ENCODE assay signal across 1 cellular context in the genomic region with DNA sequence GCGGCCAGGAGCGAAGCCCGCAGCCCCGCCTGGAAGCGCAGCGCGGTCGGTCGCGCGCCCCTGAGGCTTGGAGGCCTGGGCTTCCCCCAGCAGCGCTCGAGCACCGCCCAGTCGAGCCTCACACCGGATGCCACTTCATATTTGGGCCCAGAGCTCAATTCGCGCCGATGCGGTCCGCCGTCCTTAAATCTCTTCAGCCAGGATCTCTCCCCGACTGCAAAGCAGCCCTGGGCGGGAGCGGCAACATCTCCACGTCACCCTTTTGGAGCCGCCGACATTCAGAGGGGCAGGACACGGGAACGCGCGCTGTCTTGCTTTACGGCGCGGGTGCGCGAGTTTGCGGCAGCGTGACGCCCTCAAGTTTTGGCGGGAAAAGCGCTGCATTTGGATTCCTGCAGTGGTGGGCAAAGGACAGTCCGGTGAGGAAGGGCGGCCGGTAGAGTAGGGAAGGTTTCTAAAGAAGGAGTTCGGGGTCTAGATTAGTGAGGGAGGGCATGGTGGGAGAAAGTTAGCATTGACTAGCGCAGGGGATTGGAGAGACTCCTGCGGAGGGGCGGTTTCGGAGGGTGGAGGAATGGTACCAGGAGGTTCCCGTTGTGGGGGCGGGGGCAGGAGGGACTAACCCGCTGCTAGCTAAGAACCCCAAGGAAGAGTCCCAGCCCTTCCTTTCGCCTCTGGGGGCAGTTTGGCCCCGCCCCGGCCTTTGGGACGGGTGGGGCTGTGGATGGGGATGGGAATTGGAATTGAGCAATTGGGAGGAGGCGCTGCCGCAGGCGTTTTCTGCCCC.
TF ChIP-seq lines count a peak whose summit lies in the region.

No MANE protein-coding gene starts in this region.

TF ChIP-seq in HEK293, 187 proteins besides CTCF, POLR2A, EP300 and RAD21 (continued from another document and continues in another):
- TF ChIP-seq, protein P1, sequence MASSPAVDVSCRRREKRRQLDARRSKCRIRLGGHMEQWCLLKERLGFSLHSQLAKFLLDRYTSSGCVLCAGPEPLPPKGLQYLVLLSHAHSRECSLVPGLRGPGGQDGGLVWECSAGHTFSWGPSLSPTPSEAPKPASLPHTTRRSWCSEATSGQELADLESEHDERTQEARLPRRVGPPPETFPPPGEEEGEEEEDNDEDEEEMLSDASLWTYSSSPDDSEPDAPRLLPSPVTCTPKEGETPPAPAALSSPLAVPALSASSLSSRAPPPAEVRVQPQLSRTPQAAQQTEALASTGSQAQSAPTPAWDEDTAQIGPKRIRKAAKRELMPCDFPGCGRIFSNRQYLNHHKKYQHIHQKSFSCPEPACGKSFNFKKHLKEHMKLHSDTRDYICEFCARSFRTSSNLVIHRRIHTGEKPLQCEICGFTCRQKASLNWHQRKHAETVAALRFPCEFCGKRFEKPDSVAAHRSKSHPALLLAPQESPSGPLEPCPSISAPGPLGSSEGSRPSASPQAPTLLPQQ (tag by site-specific recombination; IDR thresholded peaks at IDR 0.05), result peak; percentile 72
- TF ChIP-seq, protein P2, sequence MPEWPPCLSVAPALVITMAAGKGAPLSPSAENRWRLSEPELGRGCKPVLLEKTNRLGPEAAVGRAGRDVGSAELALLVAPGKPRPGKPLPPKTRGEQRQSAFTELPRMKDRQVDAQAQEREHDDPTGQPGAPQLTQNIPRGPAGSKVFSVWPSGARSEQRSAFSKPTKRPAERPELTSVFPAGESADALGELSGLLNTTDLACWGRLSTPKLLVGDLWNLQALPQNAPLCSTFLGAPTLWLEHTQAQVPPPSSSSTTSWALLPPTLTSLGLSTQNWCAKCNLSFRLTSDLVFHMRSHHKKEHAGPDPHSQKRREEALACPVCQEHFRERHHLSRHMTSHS (tag by site-specific recombination; IDR thresholded peaks at IDR 0.05), result no peak
- TF ChIP-seq ZIC2 (tag by site-specific recombination; IDR thresholded peaks at IDR 0.05), result peak; percentile 69
- TF ChIP-seq, protein P3, sequence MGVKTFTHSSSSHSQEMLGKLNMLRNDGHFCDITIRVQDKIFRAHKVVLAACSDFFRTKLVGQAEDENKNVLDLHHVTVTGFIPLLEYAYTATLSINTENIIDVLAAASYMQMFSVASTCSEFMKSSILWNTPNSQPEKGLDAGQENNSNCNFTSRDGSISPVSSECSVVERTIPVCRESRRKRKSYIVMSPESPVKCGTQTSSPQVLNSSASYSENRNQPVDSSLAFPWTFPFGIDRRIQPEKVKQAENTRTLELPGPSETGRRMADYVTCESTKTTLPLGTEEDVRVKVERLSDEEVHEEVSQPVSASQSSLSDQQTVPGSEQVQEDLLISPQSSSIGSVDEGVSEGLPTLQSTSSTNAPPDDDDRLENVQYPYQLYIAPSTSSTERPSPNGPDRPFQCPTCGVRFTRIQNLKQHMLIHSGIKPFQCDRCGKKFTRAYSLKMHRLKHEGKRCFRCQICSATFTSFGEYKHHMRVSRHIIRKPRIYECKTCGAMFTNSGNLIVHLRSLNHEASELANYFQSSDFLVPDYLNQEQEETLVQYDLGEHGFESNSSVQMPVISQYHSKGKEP (tag by site-specific recombination; IDR thresholded peaks at IDR 0.05), result peak; percentile 72
- TF ChIP-seq, protein P4, sequence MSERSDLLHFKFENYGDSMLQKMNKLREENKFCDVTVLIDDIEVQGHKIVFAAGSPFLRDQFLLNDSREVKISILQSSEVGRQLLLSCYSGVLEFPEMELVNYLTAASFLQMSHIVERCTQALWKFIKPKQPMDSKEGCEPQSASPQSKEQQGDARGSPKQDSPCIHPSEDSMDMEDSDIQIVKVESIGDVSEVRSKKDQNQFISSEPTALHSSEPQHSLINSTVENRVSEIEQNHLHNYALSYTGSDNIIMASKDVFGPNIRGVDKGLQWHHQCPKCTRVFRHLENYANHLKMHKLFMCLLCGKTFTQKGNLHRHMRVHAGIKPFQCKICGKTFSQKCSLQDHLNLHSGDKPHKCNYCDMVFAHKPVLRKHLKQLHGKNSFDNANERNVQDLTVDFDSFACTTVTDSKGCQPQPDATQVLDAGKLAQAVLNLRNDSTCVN (tag by site-specific recombination; optimal IDR thresholded peaks at IDR 0.05), result peak; percentile 100
- TF ChIP-seq ZNF169 (tag by site-specific recombination; IDR thresholded peaks at IDR 0.05), result no peak
- TF ChIP-seq, protein P5, sequence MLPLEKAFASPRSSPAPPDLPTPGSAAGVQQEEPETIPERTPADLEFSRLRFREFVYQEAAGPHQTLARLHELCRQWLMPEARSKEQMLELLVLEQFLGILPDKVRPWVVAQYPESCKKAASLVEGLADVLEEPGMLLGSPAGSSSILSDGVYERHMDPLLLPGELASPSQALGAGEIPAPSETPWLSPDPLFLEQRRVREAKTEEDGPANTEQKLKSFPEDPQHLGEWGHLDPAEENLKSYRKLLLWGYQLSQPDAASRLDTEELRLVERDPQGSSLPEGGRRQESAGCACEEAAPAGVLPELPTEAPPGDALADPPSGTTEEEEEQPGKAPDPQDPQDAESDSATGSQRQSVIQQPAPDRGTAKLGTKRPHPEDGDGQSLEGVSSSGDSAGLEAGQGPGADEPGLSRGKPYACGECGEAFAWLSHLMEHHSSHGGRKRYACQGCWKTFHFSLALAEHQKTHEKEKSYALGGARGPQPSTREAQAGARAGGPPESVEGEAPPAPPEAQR (tag by site-specific recombination; IDR thresholded peaks at IDR 0.05), result no peak
- TF ChIP-seq ZFHX2 (tag by site-specific recombination; conservative IDR thresholded peaks at IDR 0.05), result peak; percentile 86
- peak; percentile 53 for TF ChIP-seq ZNF146 (tag by site-specific recombination; IDR thresholded peaks at IDR 0.05)
- peak; percentile 60 for TF ChIP-seq ZBTB21 (tag by site-specific recombination; IDR thresholded peaks at IDR 0.05)
- TF ChIP-seq, protein P6, sequence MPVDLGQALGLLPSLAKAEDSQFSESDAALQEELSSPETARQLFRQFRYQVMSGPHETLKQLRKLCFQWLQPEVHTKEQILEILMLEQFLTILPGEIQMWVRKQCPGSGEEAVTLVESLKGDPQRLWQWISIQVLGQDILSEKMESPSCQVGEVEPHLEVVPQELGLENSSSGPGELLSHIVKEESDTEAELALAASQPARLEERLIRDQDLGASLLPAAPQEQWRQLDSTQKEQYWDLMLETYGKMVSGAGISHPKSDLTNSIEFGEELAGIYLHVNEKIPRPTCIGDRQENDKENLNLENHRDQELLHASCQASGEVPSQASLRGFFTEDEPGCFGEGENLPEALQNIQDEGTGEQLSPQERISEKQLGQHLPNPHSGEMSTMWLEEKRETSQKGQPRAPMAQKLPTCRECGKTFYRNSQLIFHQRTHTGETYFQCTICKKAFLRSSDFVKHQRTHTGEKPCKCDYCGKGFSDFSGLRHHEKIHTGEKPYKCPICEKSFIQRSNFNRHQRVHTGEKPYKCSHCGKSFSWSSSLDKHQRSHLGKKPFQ (tag by site-specific recombination; IDR thresholded peaks at IDR 0.05), result peak; percentile 63
- peak; percentile 93 for TF ChIP-seq ZNF2 (tag by site-specific recombination; IDR thresholded peaks at IDR 0.05)
- no peak for TF ChIP-seq ZNF521 (tag by site-specific recombination; IDR thresholded peaks at IDR 0.05)
- TF ChIP-seq ZNF112 (tag by site-specific recombination; IDR thresholded peaks at IDR 0.05), result no peak
- TF ChIP-seq, protein P7, sequence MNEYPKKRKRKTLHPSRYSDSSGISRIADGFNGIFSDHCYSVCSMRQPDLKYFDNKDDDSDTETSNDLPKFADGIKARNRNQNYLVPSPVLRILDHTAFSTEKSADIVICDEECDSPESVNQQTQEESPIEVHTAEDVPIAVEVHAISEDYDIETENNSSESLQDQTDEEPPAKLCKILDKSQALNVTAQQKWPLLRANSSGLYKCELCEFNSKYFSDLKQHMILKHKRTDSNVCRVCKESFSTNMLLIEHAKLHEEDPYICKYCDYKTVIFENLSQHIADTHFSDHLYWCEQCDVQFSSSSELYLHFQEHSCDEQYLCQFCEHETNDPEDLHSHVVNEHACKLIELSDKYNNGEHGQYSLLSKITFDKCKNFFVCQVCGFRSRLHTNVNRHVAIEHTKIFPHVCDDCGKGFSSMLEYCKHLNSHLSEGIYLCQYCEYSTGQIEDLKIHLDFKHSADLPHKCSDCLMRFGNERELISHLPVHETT (tag by site-specific recombination; IDR thresholded peaks at IDR 0.05), result peak; percentile 96
- peak; percentile 95 for TF ChIP-seq ZBTB17 (tag by site-specific recombination; IDR thresholded peaks at IDR 0.05)
- peak; percentile 93 for TF ChIP-seq ZNF501 (tag by site-specific recombination; IDR thresholded peaks at IDR 0.05)
- 0 out of 2 replicates have a peak, but pooled peaks have one; percentile 47 for TF ChIP-seq ZNF701 (tag by site-specific recombination; IDR thresholded peaks at IDR 0.05)
- no peak for TF ChIP-seq ZNF791 (tag by site-specific recombination; IDR thresholded peaks at IDR 0.05)
- TF ChIP-seq, protein P8, sequence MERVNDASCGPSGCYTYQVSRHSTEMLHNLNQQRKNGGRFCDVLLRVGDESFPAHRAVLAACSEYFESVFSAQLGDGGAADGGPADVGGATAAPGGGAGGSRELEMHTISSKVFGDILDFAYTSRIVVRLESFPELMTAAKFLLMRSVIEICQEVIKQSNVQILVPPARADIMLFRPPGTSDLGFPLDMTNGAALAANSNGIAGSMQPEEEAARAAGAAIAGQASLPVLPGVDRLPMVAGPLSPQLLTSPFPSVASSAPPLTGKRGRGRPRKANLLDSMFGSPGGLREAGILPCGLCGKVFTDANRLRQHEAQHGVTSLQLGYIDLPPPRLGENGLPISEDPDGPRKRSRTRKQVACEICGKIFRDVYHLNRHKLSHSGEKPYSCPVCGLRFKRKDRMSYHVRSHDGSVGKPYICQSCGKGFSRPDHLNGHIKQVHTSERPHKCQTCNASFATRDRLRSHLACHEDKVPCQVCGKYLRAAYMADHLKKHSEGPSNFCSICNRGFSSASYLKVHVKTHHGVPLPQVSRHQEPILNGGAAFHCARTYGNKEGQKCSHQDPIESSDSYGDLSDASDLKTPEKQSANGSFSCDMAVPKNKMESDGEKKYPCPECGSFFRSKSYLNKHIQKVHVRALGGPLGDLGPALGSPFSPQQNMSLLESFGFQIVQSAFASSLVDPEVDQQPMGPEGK (tag by site-specific recombination; IDR thresholded peaks at IDR 0.05), result peak; percentile 77
- TF ChIP-seq ZNF155 (tag by site-specific recombination; IDR thresholded peaks at IDR 0.05), result no peak
- TF ChIP-seq, protein P9, sequence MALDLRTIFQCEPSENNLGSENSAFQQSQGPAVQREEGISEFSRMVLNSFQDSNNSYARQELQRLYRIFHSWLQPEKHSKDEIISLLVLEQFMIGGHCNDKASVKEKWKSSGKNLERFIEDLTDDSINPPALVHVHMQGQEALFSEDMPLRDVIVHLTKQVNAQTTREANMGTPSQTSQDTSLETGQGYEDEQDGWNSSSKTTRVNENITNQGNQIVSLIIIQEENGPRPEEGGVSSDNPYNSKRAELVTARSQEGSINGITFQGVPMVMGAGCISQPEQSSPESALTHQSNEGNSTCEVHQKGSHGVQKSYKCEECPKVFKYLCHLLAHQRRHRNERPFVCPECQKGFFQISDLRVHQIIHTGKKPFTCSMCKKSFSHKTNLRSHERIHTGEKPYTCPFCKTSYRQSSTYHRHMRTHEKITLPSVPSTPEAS (tag by site-specific recombination; IDR thresholded peaks at IDR 0.05), result peak; percentile 17; the same call in 1 of the 2 replicates
- TF ChIP-seq SP3 (tag by site-specific recombination; IDR thresholded peaks at IDR 0.05), result peak; percentile 92
- TF ChIP-seq ZFP3 (tag by site-specific recombination; IDR thresholded peaks at IDR 0.05; ENCODE audit: low read depth), result no peak
- TF ChIP-seq FEZF1 (tag by site-specific recombination; IDR thresholded peaks at IDR 0.05), result 0 out of 2 replicates have a peak, but pooled peaks have one; percentile 13
- TF ChIP-seq ZNF843 (tag by site-specific recombination; IDR thresholded peaks at IDR 0.05), result peak; percentile 72
- TF ChIP-seq BCL11B (tag by site-specific recombination; IDR thresholded peaks at IDR 0.05; ENCODE audit: low read depth), result peak; percentile 26; the same call in 1 of the 2 replicates
- no peak for TF ChIP-seq ZNF621 (tag by site-specific recombination; IDR thresholded peaks at IDR 0.05)
- peak; percentile 87 for TF ChIP-seq ZNF24 (tag by site-specific recombination; IDR thresholded peaks at IDR 0.05)
- TF ChIP-seq ZNF623 (tag by site-specific recombination; IDR thresholded peaks at IDR 0.05), result 0 out of 2 replicates have a peak, but pooled peaks have one; percentile 18
- TF ChIP-seq ZNF707 (tag by site-specific recombination; IDR thresholded peaks at IDR 0.05), result no peak
- TF ChIP-seq TRIM28 (IDR thresholded peaks at IDR 0.05; ENCODE audit: borderline replicate concordance, low read length), result peak; percentile 54
- TF ChIP-seq KLF7 (tag by site-specific recombination; IDR thresholded peaks at IDR 0.05; ENCODE audit: borderline replicate concordance), result peak; percentile 96
- TF ChIP-seq, protein P10, sequence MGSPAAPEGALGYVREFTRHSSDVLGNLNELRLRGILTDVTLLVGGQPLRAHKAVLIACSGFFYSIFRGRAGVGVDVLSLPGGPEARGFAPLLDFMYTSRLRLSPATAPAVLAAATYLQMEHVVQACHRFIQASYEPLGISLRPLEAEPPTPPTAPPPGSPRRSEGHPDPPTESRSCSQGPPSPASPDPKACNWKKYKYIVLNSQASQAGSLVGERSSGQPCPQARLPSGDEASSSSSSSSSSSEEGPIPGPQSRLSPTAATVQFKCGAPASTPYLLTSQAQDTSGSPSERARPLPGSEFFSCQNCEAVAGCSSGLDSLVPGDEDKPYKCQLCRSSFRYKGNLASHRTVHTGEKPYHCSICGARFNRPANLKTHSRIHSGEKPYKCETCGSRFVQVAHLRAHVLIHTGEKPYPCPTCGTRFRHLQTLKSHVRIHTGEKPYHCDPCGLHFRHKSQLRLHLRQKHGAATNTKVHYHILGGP (tag by site-specific recombination; IDR thresholded peaks at IDR 0.05), result no peak
- no peak for TF ChIP-seq ZNF555 (tag by site-specific recombination; conservative IDR thresholded peaks at IDR 0.05)
- TF ChIP-seq ZNF324 (tag by site-specific recombination; IDR thresholded peaks at IDR 0.05), result peak; percentile 96
- TF ChIP-seq, protein P11, sequence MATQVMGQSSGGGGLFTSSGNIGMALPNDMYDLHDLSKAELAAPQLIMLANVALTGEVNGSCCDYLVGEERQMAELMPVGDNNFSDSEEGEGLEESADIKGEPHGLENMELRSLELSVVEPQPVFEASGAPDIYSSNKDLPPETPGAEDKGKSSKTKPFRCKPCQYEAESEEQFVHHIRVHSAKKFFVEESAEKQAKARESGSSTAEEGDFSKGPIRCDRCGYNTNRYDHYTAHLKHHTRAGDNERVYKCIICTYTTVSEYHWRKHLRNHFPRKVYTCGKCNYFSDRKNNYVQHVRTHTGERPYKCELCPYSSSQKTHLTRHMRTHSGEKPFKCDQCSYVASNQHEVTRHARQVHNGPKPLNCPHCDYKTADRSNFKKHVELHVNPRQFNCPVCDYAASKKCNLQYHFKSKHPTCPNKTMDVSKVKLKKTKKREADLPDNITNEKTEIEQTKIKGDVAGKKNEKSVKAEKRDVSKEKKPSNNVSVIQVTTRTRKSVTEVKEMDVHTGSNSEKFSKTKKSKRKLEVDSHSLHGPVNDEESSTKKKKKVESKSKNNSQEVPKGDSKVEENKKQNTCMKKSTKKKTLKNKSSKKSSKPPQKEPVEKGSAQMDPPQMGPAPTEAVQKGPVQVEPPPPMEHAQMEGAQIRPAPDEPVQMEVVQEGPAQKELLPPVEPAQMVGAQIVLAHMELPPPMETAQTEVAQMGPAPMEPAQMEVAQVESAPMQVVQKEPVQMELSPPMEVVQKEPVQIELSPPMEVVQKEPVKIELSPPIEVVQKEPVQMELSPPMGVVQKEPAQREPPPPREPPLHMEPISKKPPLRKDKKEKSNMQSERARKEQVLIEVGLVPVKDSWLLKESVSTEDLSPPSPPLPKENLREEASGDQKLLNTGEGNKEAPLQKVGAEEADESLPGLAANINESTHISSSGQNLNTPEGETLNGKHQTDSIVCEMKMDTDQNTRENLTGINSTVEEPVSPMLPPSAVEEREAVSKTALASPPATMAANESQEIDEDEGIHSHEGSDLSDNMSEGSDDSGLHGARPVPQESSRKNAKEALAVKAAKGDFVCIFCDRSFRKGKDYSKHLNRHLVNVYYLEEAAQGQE (tag by site-specific recombination; IDR thresholded peaks at IDR 0.05), result 0 out of 2 replicates have a peak, but pooled peaks have one; percentile 10
- TF ChIP-seq GLI2 (tag by site-specific recombination; IDR thresholded peaks at IDR 0.05; ENCODE audit: borderline replicate concordance, low read depth), result no peak
- TF ChIP-seq ZNF626 (tag by site-specific recombination; IDR thresholded peaks at IDR 0.05), result no peak
